27 cellular contexts compared by ENCODE assay signal in the genomic region with DNA sequence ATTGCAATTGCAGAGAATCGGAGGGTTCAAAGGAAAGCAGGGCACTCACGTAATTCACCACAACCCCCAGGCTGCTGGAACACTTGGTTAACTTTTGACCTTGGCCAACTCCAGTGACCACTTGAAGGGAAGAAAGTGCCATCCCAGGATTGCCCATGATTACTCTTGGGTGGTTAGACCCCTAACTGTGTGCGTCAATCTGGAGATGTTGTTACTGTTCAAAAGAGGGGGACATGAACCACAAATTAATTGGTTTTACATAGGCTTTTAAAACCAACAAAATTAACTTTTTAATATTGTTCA.
"Had no signal": no experiment of that assay in that cellular context is flagged by ENCODE, and none has a peak within 500 bp of the region (broad histone marks: within the 10 kb centered on the region; RNA-seq: fewer than 3 reads in every experiment).

No MANE protein-coding gene starts in this region.

- H3K27me3 ChIP-seq: colonic mucosa, gastrocnemius medialis, neutrophil, pancreas, stomach, tibial artery, upper lobe of left lung had no signal

- FAIRE-seq: keratinocyte, pancreas, urothelium cell line had no signal

- H3K4me1 ChIP-seq: colonic mucosa, gastrocnemius medialis, pancreas had no signal

- H3K9me3 ChIP-seq: colonic mucosa, gastrocnemius medialis, lower lobe of right lung, mucosa of descending colon, neutrophil, pancreas, stomach, tibial artery, upper lobe of left lung had no signal

- DNase-seq: colonic mucosa; effector CD8-positive, alpha-beta T cell; endodermal cell; foreskin fibroblast; gastrocnemius medialis; head of caudate nucleus; left ventricle myocardium superior; lower lobe of right lung; mucosa of descending colon; naive B cell; pancreas; stimulated activated CD4-positive, alpha-beta T cell treated with anti-CD3 and anti-CD28 coated beads, Interleukin-12 subunit alpha, Interleukin-12 subunit beta, amount 100 ng/mL, for 4 hours; stimulated activated CD4-positive, alpha-beta T cell treated with anti-CD3 and anti-CD28 coated beads, Interleukin-1b, Interleukin-23, amount 100 ng/mL, for 48 hours; stimulated activated CD4-positive, alpha-beta T cell treated with anti-CD3 and anti-CD28 coated beads, Interleukin-4, amount 100 ng/mL, for 1 hour; stimulated activated CD8-positive, alpha-beta memory T cell treated with anti-CD3 and anti-CD28 coated beads, Interleukin-4, amount 100 ng/mL, for 48 hours; stimulated activated naive CD4-positive, alpha-beta T cell; stomach; tibial artery; upper lobe of left lung had no signal

- H3K36me3 ChIP-seq: colonic mucosa, gastrocnemius medialis, lower lobe of right lung, neutrophil, pancreas, stomach, tibial artery, upper lobe of left lung had no signal

- ATAC-seq: esophagus mucosa; gastrocnemius medialis; left ventricle myocardium superior; lower lobe of right lung; mucosa of descending colon; natural killer cell treated with Interleukin-12 subunit alpha and Interleukin-12 subunit beta and Interleukin-15 and Interleukin-18, amount 100 ng/mL, for 72 hours; pancreas; sciatic nerve had no signal

- H3K27ac ChIP-seq: colonic mucosa, epithelial cell of prostate, gastrocnemius medialis, lower lobe of right lung, neutrophil, pancreas, stomach, tibial artery, upper lobe of left lung had no signal

- H3K4me3 ChIP-seq: colonic mucosa, gastrocnemius medialis, lower lobe of right lung, mucosa of descending colon, pancreas, smooth muscle cell, stomach, tibial artery, upper lobe of left lung had no signal

- H3K4me2 ChIP-seq: smooth muscle cell had no signal
